42 cellular contexts compared by ENCODE assay signal in the genomic region with DNA sequence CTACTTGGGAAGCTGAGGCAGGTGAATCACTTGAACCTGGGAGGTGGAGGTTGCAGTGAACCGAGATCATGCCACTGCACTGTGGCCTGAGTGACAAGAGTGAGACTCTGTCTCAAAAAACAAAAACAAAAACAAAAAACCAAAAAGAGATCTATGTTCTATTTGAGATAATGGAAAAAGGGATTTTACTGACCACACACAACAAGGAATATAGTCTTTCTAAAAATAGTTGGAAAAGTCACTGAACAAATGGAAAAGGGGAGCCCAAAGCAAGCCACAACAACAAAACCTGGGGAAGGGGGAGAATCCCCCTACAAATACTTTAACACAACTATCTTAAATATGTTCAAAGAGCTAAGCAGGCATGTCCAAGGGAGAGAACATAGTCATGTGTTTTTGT. TPM values are rescaled to one million over a fixed set of nuclear protein-coding genes. Genes with fewer than 3 reads are reported as not detected.
"Had no signal": no experiment of that assay in that cellular context is flagged by ENCODE, and none has a peak within 500 bp of the region (broad histone marks: within the 10 kb centered on the region; RNA-seq: fewer than 3 reads in every experiment).

No MANE protein-coding gene starts in this region.

- H3K27me3 ChIP-seq: adrenal gland, ascending aorta, body of pancreas, brain microvascular endothelial cell, breast epithelium, cardiac muscle cell had no signal

- H3K27ac ChIP-seq: adrenal gland, ascending aorta, body of pancreas, brain microvascular endothelial cell, breast epithelium, cardiac muscle cell had no signal

- DNase-seq: activated effector memory CD4-positive, alpha-beta T cell treated with anti-CD3 and anti-CD28 coated beads, Interleukin-2, amount 50 U/mL, for 16 hours; activated effector memory CD4-positive, alpha-beta T cell treated with Interleukin-2 at 50 U/mL for 16 hours; activated gamma-delta T cell; activated gamma-delta T cell treated with Interleukin-2 at 50 U/mL for 16 hours; activated naive CD4-positive, alpha-beta T cell; activated naive CD4-positive, alpha-beta T cell treated with anti-CD3 and anti-CD28 coated beads for 36 hours; activated naive CD4-positive, alpha-beta T cell treated with anti-CD3 and anti-CD28 coated beads, Interleukin-2, amount 10 ng/mL, durations not matched to agents 7 days and 5 days; activated naive CD4-positive, alpha-beta T cell treated with anti-CD3 and anti-CD28 coated beads, Interleukin-2, amount 50 U/mL, for 16 hours; activated naive CD4-positive, alpha-beta T cell treated with Interleukin-2 at 50 U/mL for 16 hours; activated naive CD8-positive, alpha-beta T cell treated with anti-CD3 and anti-CD28 coated beads for 36 hours; activated naive CD8-positive, alpha-beta T cell treated with anti-CD3 and anti-CD28 coated beads, Interleukin-2, amount 10 ng/mL, durations not matched to agents 7 days and 5 days; activated naive CD8-positive, alpha-beta T cell treated with anti-CD3 and anti-CD28 coated beads, Interleukin-2, amount 50 U/mL, for 24 hours; activated T-cell treated with anti-CD3 and anti-CD28 coated beads, Interleukin-2, amount 50 U/mL, for 1 hour; activated T-cell treated with anti-CD3 and anti-CD28 coated beads, Interleukin-2, amount 50 U/mL, for 24 hours; activated T-cell treated with anti-CD3 and anti-CD28 coated beads, Interleukin-2, amount 50 U/mL, for 4 hours; activated T-cell treated with anti-CD3 and anti-CD28 coated beads, Interleukin-2, amount 50 U/mL, for 48 hours; activated T-cell treated with anti-CD3 and anti-CD28 coated beads, Interleukin-2, amount 50 U/mL, for 72 hours; adrenal gland; amniotic stem cell; amygdala; anterior cingulate cortex; aorta; body of pancreas; brain microvascular endothelial cell; caudate nucleus; central memory CD4-positive, alpha-beta T cell; cerebellar nuclear complex had no signal

- H3K27me3 Mint-ChIP-seq: activated naive CD4-positive, alpha-beta T cell treated with anti-CD3 and anti-CD28 coated beads, Interleukin-2, amount 10 ng/mL, durations not matched to agents 7 days and 5 days; activated naive CD8-positive, alpha-beta T cell; activated naive CD8-positive, alpha-beta T cell treated with anti-CD3 and anti-CD28 coated beads for 36 hours; activated naive CD8-positive, alpha-beta T cell treated with anti-CD3 and anti-CD28 coated beads, Interleukin-2, amount 10 ng/mL, durations not matched to agents 7 days and 5 days; activated T-cell treated with anti-CD3 and anti-CD28 coated beads, Interleukin-2, amount 50 U/mL, for 24 hours; activated T-helper 17 cell treated with anti-CD3 and anti-CD28 coated beads, Interleukin-2, amount 50 U/mL, for 72 hours; central memory CD8-positive, alpha-beta T cell had no signal

- H3K4me1 Mint-ChIP-seq: activated naive CD4-positive, alpha-beta T cell treated with anti-CD3 and anti-CD28 coated beads, Interleukin-2, amount 10 ng/mL, durations not matched to agents 7 days and 5 days; activated naive CD4-positive, alpha-beta T cell treated with anti-CD3 and anti-CD28 coated beads, Interleukin-2, amount 50 U/mL, for 24 hours; activated naive CD8-positive, alpha-beta T cell treated with anti-CD3 and anti-CD28 coated beads for 36 hours; activated naive CD8-positive, alpha-beta T cell treated with anti-CD3 and anti-CD28 coated beads, Interleukin-2, amount 10 ng/mL, durations not matched to agents 7 days and 5 days; activated naive CD8-positive, alpha-beta T cell treated with anti-CD3 and anti-CD28 coated beads, Interleukin-2, amount 50 U/mL, for 24 hours; activated T-helper 17 cell treated with anti-CD3 and anti-CD28 coated beads, Interleukin-2, amount 50 U/mL, for 72 hours; brain; central memory CD8-positive, alpha-beta T cell had no signal

- H3K4me3 Mint-ChIP-seq: activated naive CD4-positive, alpha-beta T cell treated with anti-CD3 and anti-CD28 coated beads for 36 hours; activated naive CD4-positive, alpha-beta T cell treated with anti-CD3 and anti-CD28 coated beads, Interleukin-2, amount 10 ng/mL, durations not matched to agents 7 days and 5 days; activated naive CD4-positive, alpha-beta T cell treated with anti-CD3 and anti-CD28 coated beads, Interleukin-2, amount 50 U/mL, for 24 hours; activated naive CD8-positive, alpha-beta T cell; activated naive CD8-positive, alpha-beta T cell treated with anti-CD3 and anti-CD28 coated beads for 36 hours; activated naive CD8-positive, alpha-beta T cell treated with anti-CD3 and anti-CD28 coated beads, Interleukin-2, amount 10 ng/mL, durations not matched to agents 7 days and 5 days; activated naive CD8-positive, alpha-beta T cell treated with anti-CD3 and anti-CD28 coated beads, Interleukin-2, amount 50 U/mL, for 24 hours; activated T-cell treated with anti-CD3 and anti-CD28 coated beads, Interleukin-2, amount 50 U/mL, for 24 hours; activated T-cell treated with anti-CD3 and anti-CD28 coated beads, Interleukin-2, amount 50 U/mL, for 4 hours; activated T-cell treated with anti-CD3 and anti-CD28 coated beads, Interleukin-2, amount 50 U/mL, for 72 hours; activated T-helper 1 cell treated with anti-CD3 and anti-CD28 coated beads, Interleukin-12 subunit alpha, Interleukin-12 subunit beta, Interleukin-2, Interleukin-4 antibody, amounts not matched to agents 30 ng/mL and 10 ng/mL and 1 ng/mL, durations not matched to agents 14 hours and 24 hours and 36 hours; activated T-helper 17 cell treated with anti-CD3 and anti-CD28 coated beads, Interleukin-2, amount 50 U/mL, for 72 hours; brain; central memory CD8-positive, alpha-beta T cell had no signal

- H3K36me3 Mint-ChIP-seq: activated naive CD4-positive, alpha-beta T cell treated with anti-CD3 and anti-CD28 coated beads, Interleukin-2, amount 10 ng/mL, durations not matched to agents 7 days and 5 days; activated naive CD8-positive, alpha-beta T cell treated with anti-CD3 and anti-CD28 coated beads for 36 hours; activated naive CD8-positive, alpha-beta T cell treated with anti-CD3 and anti-CD28 coated beads, Interleukin-2, amount 10 ng/mL, durations not matched to agents 7 days and 5 days; brain had no signal

- H3K36me3 ChIP-seq: adrenal gland, ascending aorta, brain microvascular endothelial cell, breast epithelium, cardiac muscle cell had no signal

- FAIRE-seq: astrocyte, bronchial epithelial cell had no signal

- H3K27ac Mint-ChIP-seq: activated naive CD4-positive, alpha-beta T cell treated with anti-CD3 and anti-CD28 coated beads for 36 hours; activated naive CD4-positive, alpha-beta T cell treated with anti-CD3 and anti-CD28 coated beads, Interleukin-2, amount 10 ng/mL, durations not matched to agents 7 days and 5 days; activated naive CD4-positive, alpha-beta T cell treated with anti-CD3 and anti-CD28 coated beads, Interleukin-2, amount 50 U/mL, for 24 hours; activated naive CD4-positive, alpha-beta T cell treated with anti-CD3 and anti-CD28 coated beads, Interleukin-2, amount 50 U/mL, for 72 hours; activated naive CD8-positive, alpha-beta T cell; activated naive CD8-positive, alpha-beta T cell treated with anti-CD3 and anti-CD28 coated beads for 36 hours; activated naive CD8-positive, alpha-beta T cell treated with anti-CD3 and anti-CD28 coated beads, Interleukin-2, amount 10 ng/mL, durations not matched to agents 7 days and 5 days; activated naive CD8-positive, alpha-beta T cell treated with anti-CD3 and anti-CD28 coated beads, Interleukin-2, amount 50 U/mL, for 24 hours; activated T-cell treated with anti-CD3 and anti-CD28 coated beads, Interleukin-2, amount 50 U/mL, for 24 hours; activated T-cell treated with anti-CD3 and anti-CD28 coated beads, Interleukin-2, amount 50 U/mL, for 72 hours; activated T-helper 1 cell treated with anti-CD3 and anti-CD28 coated beads, Interleukin-12 subunit alpha, Interleukin-12 subunit beta, Interleukin-2, Interleukin-4 antibody, amounts not matched to agents 30 ng/mL and 10 ng/mL and 1 ng/mL, durations not matched to agents 14 hours and 24 hours and 36 hours; activated T-helper 17 cell treated with anti-CD3 and anti-CD28 coated beads, Interleukin-2, amount 50 U/mL, for 72 hours; brain had no signal

- ATAC-seq: activated naive CD4-positive, alpha-beta T cell treated with anti-CD3 and anti-CD28 coated beads, Interleukin-2, amount 50 U/mL, for 72 hours; activated naive CD8-positive, alpha-beta T cell treated with anti-CD3 and anti-CD28 coated beads, Interleukin-2, amount 50 U/mL, for 24 hours; activated T-cell treated with anti-CD3 and anti-CD28 coated beads, Interleukin-2, amount 50 U/mL, for 4 hours; activated T-cell treated with anti-CD3 and anti-CD28 coated beads, Interleukin-2, amount 50 U/mL, for 72 hours; activated T-helper 17 cell treated with anti-CD3 and anti-CD28 coated beads, Interleukin-2, amount 50 U/mL, for 72 hours; body of pancreas had no signal

- H3K4me3 ChIP-seq: adrenal gland, ascending aorta, body of pancreas, breast epithelium, cardiac muscle cell had no signal

- H3K4me1 ChIP-seq: adrenal gland, ascending aorta, body of pancreas, breast epithelium had no signal

RNA-seq across cellular contexts. Expression of a gene that starts 37.3 kb away (rescaled TPM):
- total RNA-seq: astrocyte, cardiac muscle cell had no signal
- polyA plus RNA-seq: cardiac muscle cell had no signal

RNA-seq across cellular contexts. Expression of a gene that starts 37.4 kb away (rescaled TPM):
- total RNA-seq: activated naive CD4-positive, alpha-beta T cell treated with anti-CD3 and anti-CD28 coated beads for 36 hours; activated naive CD4-positive, alpha-beta T cell treated with anti-CD3 and anti-CD28 coated beads, Interleukin-2, amount 50 U/mL, for 72 hours; activated naive CD8-positive, alpha-beta T cell treated with anti-CD3 and anti-CD28 coated beads for 36 hours; activated naive CD8-positive, alpha-beta T cell treated with anti-CD3 and anti-CD28 coated beads, Interleukin-2, amount 10 ng/mL, durations not matched to agents 7 days and 5 days; activated T-cell treated with anti-CD3 and anti-CD28 coated beads, Interleukin-2, amount 50 U/mL, for 4 hours; activated T-cell treated with anti-CD3 and anti-CD28 coated beads, Interleukin-2, amount 50 U/mL, for 72 hours; activated T-helper 1 cell treated with anti-CD3 and anti-CD28 coated beads, Interleukin-12 subunit alpha, Interleukin-12 subunit beta, Interleukin-2, Interleukin-4 antibody, amounts not matched to agents 30 ng/mL and 10 ng/mL and 1 ng/mL, durations not matched to agents 14 hours and 24 hours and 36 hours; activated T-helper 17 cell treated with anti-CD3 and anti-CD28 coated beads, Interleukin-2, amount 50 U/mL, for 72 hours; adrenal gland; aorta; ascending aorta; astrocyte; body of pancreas; breast epithelium; bronchial epithelial cell; cardiac muscle cell; cardiac septum; cerebellum; chondrocyte had no signal
- polyA plus RNA-seq: adrenal gland, aorta, cardiac muscle cell had no signal
